Comparison of ENCODE assay signal across 11 cellular contexts in genomic region chr19:42466521-42467436, GRCh38. TPM values are rescaled to one million over a fixed set of nuclear protein-coding genes. Genes with fewer than 3 reads are reported as not detected.
A peak's percentile ranks its signal among the peaks of the same experiment; 100 is the strongest.
DNase-seq lines count a peak whose midpoint lies in the region; ATAC-seq and TF ChIP-seq lines count a peak whose summit lies in the region.
"Had no signal": no experiment of that assay in that cellular context is flagged by ENCODE, and none has a peak within 500 bp of the region (broad histone marks: within the 10 kb centered on the region; RNA-seq: fewer than 3 reads in every experiment).

No MANE protein-coding gene starts in this region.

- no peaks in the 10 kb centered on the region for H3K9me3 ChIP-seq in heart left ventricle
- H3K9me3 ChIP-seq in suprapubic skin, result no peaks in the 10 kb centered on the region
- H3K9me3 ChIP-seq: breast epithelium had no signal

- 49 to 60% (median 53%) methylated on average over 6 of the region's 6 CpGs for WGBS in heart left ventricle, 4 donors
- WGBS in suprapubic skin, result 67% methylated on average over 6 of the region's 6 CpGs

- CTCF ChIA-PET in activated CD8-positive, alpha-beta memory T cell treated with anti-CD3 and anti-CD28 coated beads, Interleukin-2, amount 10 ng/mL, durations not matched to agents 7 days and 5 days (lab: Charles Lee), result interaction anchor here (1.3 to 3.0 kb wide), 6 partner anchors 12 to 63 kb away, joined by 4 to 21 read pairs (median 10); partner anchors contain the start of gene CEACAM1

- no peak overlapping the region for H3K4me3 Mint-ChIP-seq in activated CD8-positive, alpha-beta memory T cell treated with anti-CD3 and anti-CD28 coated beads, Interleukin-2, amount 10 ng/mL, durations not matched to agents 7 days and 5 days

- peaks cover 37% of the 10 kb centered on the region for H3K4me1 Mint-ChIP-seq in activated CD8-positive, alpha-beta memory T cell treated with anti-CD3 and anti-CD28 coated beads, Interleukin-2, amount 10 ng/mL, durations not matched to agents 7 days and 5 days

- H3K4me3 ChIP-seq in heart left ventricle (no peak overlapping the region), suprapubic skin (no peak overlapping the region)
- H3K4me3 ChIP-seq: breast epithelium had no signal

- H3K27ac ChIP-seq in heart left ventricle (peak overlapping the region in 11 of 12 donors; percentile 8 to 71 (median 63)), suprapubic skin (peak overlapping the region; percentile 11)

- intact Hi-C loops in heart left ventricle (cut with DNase I), result no loop called here

- TF ChIP-seq POLR2A in Raji (IDR thresholded peaks at IDR 0.05; ENCODE audit: insufficient read depth, low read depth, low read length) (peak; percentile 43; the same call in 1 of the 2 replicates), heart left ventricle (IDR thresholded peaks at IDR 0.05) (no peak), suprapubic skin (IDR thresholded peaks at IDR 0.05) (no peak)

- no peaks in the 10 kb centered on the region for H3K36me3 Mint-ChIP-seq in activated CD8-positive, alpha-beta memory T cell treated with anti-CD3 and anti-CD28 coated beads, Interleukin-2, amount 10 ng/mL, durations not matched to agents 7 days and 5 days

- no peak for TF ChIP-seq EP300 in suprapubic skin (IDR thresholded peaks at IDR 0.05)

- ATAC-seq in activated CD8-positive, alpha-beta memory T cell treated with anti-CD3 and anti-CD28 coated beads, Interleukin-2, amount 10 ng/mL, durations not matched to agents 7 days and 5 days, result peak; percentile 22
- peak in 3 of 4 donors; percentile 38 to 71 (median 49) for ATAC-seq in heart left ventricle
- ATAC-seq in GM18870 (IDR thresholded peaks at IDR 0.05; ENCODE audit: unreplicated experiment), result no peak
- ATAC-seq in HG03565 (IDR thresholded peaks at IDR 0.05; ENCODE audit: unreplicated experiment), result no peak

- H3K9me3 Mint-ChIP-seq in activated CD8-positive, alpha-beta memory T cell treated with anti-CD3 and anti-CD28 coated beads, Interleukin-2, amount 10 ng/mL, durations not matched to agents 7 days and 5 days (ENCODE audit: low read depth), result no peaks in the 10 kb centered on the region

- no peak for DNase-seq in activated CD8-positive, alpha-beta memory T cell treated with anti-CD3 and anti-CD28 coated beads, Interleukin-2, amount 10 ng/mL, durations not matched to agents 7 days and 5 days
- no peak for DNase-seq in activated CD8-positive, alpha-beta memory T cell treated with anti-CD3 and anti-CD28 coated beads, Interleukin-2, amount 50 U/mL, for 48 hours
- no peak for DNase-seq in heart left ventricle
- no peak for DNase-seq in suprapubic skin (ENCODE audit: low spot score in 2 of 2)
- no peak for DNase-seq in H4 (ENCODE audit: low spot score)
- DNase-seq: activated CD4-positive, alpha-beta T cell treated with anti-CD3 and anti-CD28 coated beads, Interleukin-2, amount 50 U/mL, for 48 hours; KBM-7 had no signal

- TF ChIP-seq CTCF in heart left ventricle (IDR thresholded peaks at IDR 0.05) (no peak), suprapubic skin (IDR thresholded peaks at IDR 0.05) (no peak)

- H3K36me3 ChIP-seq in heart left ventricle (no peaks in the 10 kb centered on the region), suprapubic skin (no peaks in the 10 kb centered on the region)
- H3K36me3 ChIP-seq: breast epithelium had no signal

- H3K27me3 Mint-ChIP-seq in activated CD8-positive, alpha-beta memory T cell treated with anti-CD3 and anti-CD28 coated beads, Interleukin-2, amount 10 ng/mL, durations not matched to agents 7 days and 5 days, result no peaks in the 10 kb centered on the region

- H3K27ac Mint-ChIP-seq in activated CD8-positive, alpha-beta memory T cell treated with anti-CD3 and anti-CD28 coated beads, Interleukin-2, amount 10 ng/mL, durations not matched to agents 7 days and 5 days, result peak overlapping the region; percentile 75

- no peaks in the 10 kb centered on the region for H3K27me3 ChIP-seq in heart left ventricle
- H3K27me3 ChIP-seq in suprapubic skin, result no peaks in the 10 kb centered on the region
- H3K27me3 ChIP-seq: breast epithelium had no signal

- H3K4me1 ChIP-seq in heart left ventricle (peaks cover 0 to 22% (median 9%) of the 10 kb centered on the region in 12 donors), suprapubic skin (no peaks in the 10 kb centered on the region)
- H3K4me1 ChIP-seq: breast epithelium had no signal

RNA-seq across cellular contexts. Expression of gene CXCL17, which starts 24.0 kb away (rescaled TPM):
- not detected for total RNA-seq in activated CD8-positive, alpha-beta memory T cell treated with anti-CD3 and anti-CD28 coated beads, Interleukin-2, amount 10 ng/mL, durations not matched to agents 7 days and 5 days
- total RNA-seq in heart left ventricle, result not detected
- not detected for polyA plus RNA-seq in heart left ventricle
- total RNA-seq in suprapubic skin, result under 1 TPM in 1 of 4 donors, not detected in 3; 0.55 TPM
- not detected in 2 replicates for total RNA-seq in H4 (2014; rRNA removed; shearing (Covaris generic))

RNA-seq across cellular contexts. Expression of gene LIPE, which starts 39.6 kb away (rescaled TPM):
- 10 to 100 TPM; 41.5 to 44.6 TPM for total RNA-seq in activated CD8-positive, alpha-beta memory T cell treated with anti-CD3 and anti-CD28 coated beads, Interleukin-2, amount 10 ng/mL, durations not matched to agents 7 days and 5 days
- total RNA-seq in heart left ventricle (100 to 1,000 TPM in 1 of 9 donors, 10 to 100 TPM in 8; 34.7 to 111 (median 57.3) TPM), suprapubic skin (10 to 100 TPM; 33.9 to 82.6 (median 51.5) TPM)
- 10 to 100 TPM; 47.1 to 67.1 TPM for polyA plus RNA-seq in heart left ventricle
- 0.68 and 1.2 TPM in 2 replicates for total RNA-seq in H4 (2014; rRNA removed; shearing (Covaris generic))

Comparison
In these comparisons a context has a peak if more than half of its experiments do, and no peak if none do; other contexts are left out.
1. ATAC-seq: peak in activated CD8-positive, alpha-beta memory T cell treated with anti-CD3 and anti-CD28 coated beads, Interleukin-2, amount 10 ng/mL, durations not matched to agents 7 days and 5 days (single experiment) and heart left ventricle (3 of 4); none in GM18870 (single experiment) and HG03565 (single experiment).
2. RNA of gene LIPE, which starts 39.6 kb away (total RNA-seq): 33.9 to 82.6 TPM in suprapubic skin, 34.7 to 111 TPM in heart left ventricle and 41.5 to 44.6 TPM in activated CD8-positive, alpha-beta memory T cell treated with anti-CD3 and anti-CD28 coated beads, Interleukin-2, amount 10 ng/mL, durations not matched to agents 7 days and 5 days; 0.68 to 1.2 TPM in H4; every median in the first group is over 10 times any median in the second.